ENCODE assay signal across 8 cellular contexts in genomic region chr2:85741811-85742507, GRCh38. TPM values are rescaled to one million over a fixed set of nuclear protein-coding genes. Genes with fewer than 3 reads are reported as not detected.
A peak's percentile ranks its signal among the peaks of the same experiment; 100 is the strongest.
DNase-seq lines count a peak whose midpoint lies in the region; FAIRE-seq and TF ChIP-seq lines count a peak whose summit lies in the region.

No MANE protein-coding gene starts in this region.

- no peak overlapping the region for H3K27ac Mint-ChIP-seq in activated T-helper 2 cell treated with anti-CD3 and anti-CD28 coated beads, Interferon-gamma antibody, Interleukin-2, Interleukin-4, amounts not matched to agents 10 μg/mL and 5 μg/mL and 100 μg/mL, durations not matched to agents 14 hours and 24 hours and 36 hours

- CTCF ChIA-PET in endothelial cell of umbilical vein (lab: Charles Lee): interaction anchor here (0.9 to 3.6 kb wide), 17 partner anchors 10 to 147 kb away, joined by 3 to 32 read pairs (median 6); partner anchors contain the start of gene ATOH8

- H3K4me3 ChIP-seq in endothelial cell of umbilical vein (replicated peaks in 1 of 3; ENCODE audit: insufficient read depth in 1 of 3, low read depth in 1 of 3, low read length in 3 of 3) (peak overlapping the region in 1 of 3 experiments; percentile 3), mucosa of stomach (ENCODE audit: low read length) (no peak overlapping the region)

- BruUV-seq in endothelial cell of umbilical vein (replicated peaks; lab: Mats Ljungman, UMichigan): no TSS peak

- no peak for TF ChIP-seq CTCF in endothelial cell of umbilical vein (IDR thresholded peaks at IDR 0.05; ENCODE audit: extremely low read depth in 1 of 2, insufficient read depth in 1 of 2, low read depth in 1 of 2, low read length in 2 of 2)

- peaks cover 4% of the 10 kb centered on the region for H3K4me1 Mint-ChIP-seq in activated T-helper 2 cell treated with anti-CD3 and anti-CD28 coated beads, Interferon-gamma antibody, Interleukin-2, Interleukin-4, amounts not matched to agents 10 μg/mL and 5 μg/mL and 100 μg/mL, durations not matched to agents 14 hours and 24 hours and 36 hours (ENCODE audit: low read depth)

- no peaks in the 10 kb centered on the region for H3K79me2 ChIP-seq in endothelial cell of umbilical vein (ENCODE audit: control insufficient read depth, insufficient read depth, low read length)

- peaks cover 67% of the 10 kb centered on the region for H3K27me3 Mint-ChIP-seq in activated T-helper 2 cell treated with anti-CD3 and anti-CD28 coated beads, Interferon-gamma antibody, Interleukin-2, Interleukin-4, amounts not matched to agents 10 μg/mL and 5 μg/mL and 100 μg/mL, durations not matched to agents 14 hours and 24 hours and 36 hours (ENCODE audit: low read depth)

- POLR2A ChIA-PET in endothelial cell of umbilical vein (lab: Charles Lee): interaction anchor here (2.0 to 2.2 kb wide), 2 partner anchors 12 to 30 kb away, joined by 5 to 14 read pairs; partner anchors contain the start of gene ATOH8

- H3K9ac ChIP-seq in endothelial cell of umbilical vein (replicated peaks; ENCODE audit: extremely low read depth, insufficient read depth, low read length) (peak overlapping the region; percentile 90), mucosa of stomach (ENCODE audit: low read length) (peak overlapping the region; percentile 73)

- no peak for FAIRE-seq in endothelial cell of umbilical vein (lab: Jason Lieb, UNC)

- no peak for TF ChIP-seq POLR2A in endothelial cell of umbilical vein (IDR thresholded peaks at IDR 0.05; ENCODE audit: low read depth, low read length)

- no peak overlapping the region for H3K4me3 Mint-ChIP-seq in activated T-helper 2 cell treated with anti-CD3 and anti-CD28 coated beads, Interferon-gamma antibody, Interleukin-2, Interleukin-4, amounts not matched to agents 10 μg/mL and 5 μg/mL and 100 μg/mL, durations not matched to agents 14 hours and 24 hours and 36 hours (ENCODE audit: low read depth)

- DNase-seq in COLO829 (ENCODE audit: low spot score): peak; percentile 72
- peak; percentile 53 for DNase-seq in NCI-H510A treated with DMSO at 0.1 percent for 48 hours (lab: John Stamatoyannopoulos, UW)
- DNase-seq in endothelial cell of umbilical vein (ENCODE audit: low read depth, low spot score): peak; percentile 87
- DNase-seq in activated T-helper 2 cell treated with anti-CD3 and anti-CD28 coated beads, Interferon-gamma antibody, Interleukin-2, Interleukin-4, amounts not matched to agents 10 μg/mL and 5 μg/mL and 100 μg/mL, durations not matched to agents 14 hours and 24 hours and 36 hours (ENCODE audit: low spot score): no peak
- no peak for DNase-seq in NAMALWA (ENCODE audit: low spot score)
- no peak for DNase-seq in LoVo (ENCODE audit: low spot score)
- DNase-seq in GF-D8 (lab: John Stamatoyannopoulos, UW): no peak

- H3K9me3 Mint-ChIP-seq in activated T-helper 2 cell treated with anti-CD3 and anti-CD28 coated beads, Interferon-gamma antibody, Interleukin-2, Interleukin-4, amounts not matched to agents 10 μg/mL and 5 μg/mL and 100 μg/mL, durations not matched to agents 14 hours and 24 hours and 36 hours: no peaks in the 10 kb centered on the region

- H3K36me3 Mint-ChIP-seq in activated T-helper 2 cell treated with anti-CD3 and anti-CD28 coated beads, Interferon-gamma antibody, Interleukin-2, Interleukin-4, amounts not matched to agents 10 μg/mL and 5 μg/mL and 100 μg/mL, durations not matched to agents 14 hours and 24 hours and 36 hours (ENCODE audit: low read depth): no peaks in the 10 kb centered on the region

- peak overlapping the region; percentile 97 for H3K27ac ChIP-seq in endothelial cell of umbilical vein (ENCODE audit: insufficient read depth, low read depth, low read length)

- peaks cover 30% of the 10 kb centered on the region for H3K4me1 ChIP-seq in endothelial cell of umbilical vein (ENCODE audit: control insufficient read depth, extremely low read depth, insufficient read depth, low read length)
- peaks cover 46% of the 10 kb centered on the region for H3K4me1 ChIP-seq in mucosa of stomach (ENCODE audit: control insufficient read depth, insufficient read depth, low read length)

- peak overlapping the region; percentile 0 for H2AFZ ChIP-seq in endothelial cell of umbilical vein (ENCODE audit: low read depth, low read length)

- H3K27me3 ChIP-seq in endothelial cell of umbilical vein (ENCODE audit: control insufficient read depth in 2 of 2, insufficient read depth in 2 of 2, low read length in 2 of 2) (no peaks in the 10 kb centered on the region), mucosa of stomach (ENCODE audit: control insufficient read depth, insufficient read depth, low read length) (no peaks in the 10 kb centered on the region)

- no peaks in the 10 kb centered on the region for H3K9me1 ChIP-seq in endothelial cell of umbilical vein (replicated peaks; ENCODE audit: control insufficient read depth, extremely low read depth, insufficient read depth, low read length)

- dilution Hi-C loops in endothelial cell of umbilical vein (cut with MboI; ENCODE audit: extremely low pct_ligation_motif_present, low sequenced_read_pairs): no loop called here

- H3K9me3 ChIP-seq in endothelial cell of umbilical vein (replicated peaks; ENCODE audit: control insufficient read depth, insufficient read depth, low read length) (no peaks in the 10 kb centered on the region), mucosa of stomach (ENCODE audit: control insufficient read depth, low read length) (no peaks in the 10 kb centered on the region)

- H4K20me1 ChIP-seq in endothelial cell of umbilical vein (replicated peaks; ENCODE audit: control insufficient read depth, extremely low read depth, insufficient read depth, low read length): no peaks in the 10 kb centered on the region

- H3K36me3 ChIP-seq in endothelial cell of umbilical vein (ENCODE audit: control insufficient read depth in 2 of 2, extremely low read depth in 1 of 2, insufficient read depth in 2 of 2, low read length in 2 of 2) (no peaks in the 10 kb centered on the region), mucosa of stomach (ENCODE audit: control insufficient read depth, insufficient read depth, low read length) (no peaks in the 10 kb centered on the region)

- H3K4me2 ChIP-seq in endothelial cell of umbilical vein (ENCODE audit: insufficient read depth, low read length): peak overlapping the region; percentile 18

- intact Hi-C loops in endothelial cell of umbilical vein (cut with micrococcal nuclease): loop anchor here (1.0 kb wide), 3 partner anchors 8 to 30 kb away; no protein-coding TSS in a partner anchor
- intact Hi-C loops in activated T-helper 2 cell treated with anti-CD3 and anti-CD28 coated beads, Interferon-gamma antibody, Interleukin-2, Interleukin-4, amounts not matched to agents 10 μg/mL and 5 μg/mL and 100 μg/mL, durations not matched to agents 14 hours and 24 hours and 36 hours (cut with micrococcal nuclease): no loop called here

TF ChIP-seq in endothelial cell of umbilical vein, 7 proteins besides CTCF, POLR2A, EP300 and RAD21:
- TF ChIP-seq GATA2 (IDR thresholded peaks at IDR 0.05; ENCODE audit: insufficient read depth, insufficient read length, low read depth, low read length) (no peak), POLR2AphosphoS5 (IDR thresholded peaks at IDR 0.05; ENCODE audit: insufficient read depth, low read depth, low read length) (no peak), FOS (IDR thresholded peaks at IDR 0.05; ENCODE audit: borderline replicate concordance, insufficient read depth, low read length) (no peak), JUN (IDR thresholded peaks at IDR 0.05; ENCODE audit: borderline replicate concordance, insufficient read depth, insufficient read length, low read depth) (no peak), MYC (IDR thresholded peaks at IDR 0.05; ENCODE audit: low read depth, low read length) (no peak), EZH2 (IDR thresholded peaks at IDR 0.05; ENCODE audit: borderline replicate concordance, low read depth, low read length, severe bottlenecking) (no peak), MAX (IDR thresholded peaks at IDR 0.05; ENCODE audit: insufficient read depth, insufficient read length) (no peak)

RNA-seq across cellular contexts. Expression of gene ATOH8, which starts 11.8 kb away (rescaled TPM):
- 12.7 and 12.8 TPM in 2 replicates for total RNA-seq in endothelial cell of umbilical vein
- 10.3 and 13.8 TPM in 2 replicates for polyA plus RNA-seq in endothelial cell of umbilical vein
- 8.9 and 11.0 TPM in 2 replicates for polyA plus RNA-seq in endothelial cell of umbilical vein (2011; cell fraction: cytosol; rRNA removed)
- polyA plus RNA-seq in endothelial cell of umbilical vein (2011; cell fraction: nucleus; rRNA removed): 9.6 and 9.7 TPM in 2 replicates
- 12.4 and 23.6 TPM in 2 replicates for polyA plus RNA-seq in endothelial cell of umbilical vein (2012)
- 10.8 and 11.7 TPM in 2 replicates for polyA minus RNA-seq in endothelial cell of umbilical vein
- polyA minus RNA-seq in endothelial cell of umbilical vein (2011; cell fraction: cytosol; rRNA and poly(A)+ RNA removed): 7.1 TPM
- polyA minus RNA-seq in endothelial cell of umbilical vein (2011; cell fraction: nucleus; rRNA and poly(A)+ RNA removed): 11.9 and 15.4 TPM in 2 replicates
- 0.07 and 0.11 TPM in 2 replicates for total RNA-seq in activated T-helper 2 cell treated with anti-CD3 and anti-CD28 coated beads, Interferon-gamma antibody, Interleukin-2, Interleukin-4, amounts not matched to agents 10 μg/mL and 5 μg/mL and 100 μg/mL, durations not matched to agents 14 hours and 24 hours and 36 hours

RNA-seq across cellular contexts. Expression of gene GNLY, which starts 47.8 kb away (rescaled TPM):
- total RNA-seq in endothelial cell of umbilical vein: not detected in 2 replicates
- not detected in 2 replicates for polyA plus RNA-seq in endothelial cell of umbilical vein
- not detected in 2 replicates for polyA plus RNA-seq in endothelial cell of umbilical vein (2011; cell fraction: cytosol; rRNA removed)
- 0.28 TPM in 1 of 2 replicates, not detected in the other for polyA plus RNA-seq in endothelial cell of umbilical vein (2011; cell fraction: nucleus; rRNA removed)
- polyA plus RNA-seq in endothelial cell of umbilical vein (2012): not detected in 2 replicates
- not detected in 2 replicates for polyA minus RNA-seq in endothelial cell of umbilical vein
- not detected for polyA minus RNA-seq in endothelial cell of umbilical vein (2011; cell fraction: cytosol; rRNA and poly(A)+ RNA removed)
- not detected in 2 replicates for polyA minus RNA-seq in endothelial cell of umbilical vein (2011; cell fraction: nucleus; rRNA and poly(A)+ RNA removed)
- total RNA-seq in activated T-helper 2 cell treated with anti-CD3 and anti-CD28 coated beads, Interferon-gamma antibody, Interleukin-2, Interleukin-4, amounts not matched to agents 10 μg/mL and 5 μg/mL and 100 μg/mL, durations not matched to agents 14 hours and 24 hours and 36 hours: 21.9 and 23.5 TPM in 2 replicates

Comparison
In these comparisons a context has a peak if more than half of its experiments do, and no peak if none do; other contexts are left out.
1. DNase-seq: peak in COLO829 (single experiment), NCI-H510A treated with DMSO at 0.1 percent for 48 hours (single experiment) and endothelial cell of umbilical vein (single experiment); none in activated T-helper 2 cell treated with anti-CD3 and anti-CD28 coated beads, Interferon-gamma antibody, Interleukin-2, Interleukin-4, amounts not matched to agents 10 μg/mL and 5 μg/mL and 100 μg/mL, durations not matched to agents 14 hours and 24 hours and 36 hours (single experiment), NAMALWA (single experiment), LoVo (single experiment) and GF-D8 (single experiment).
2. RNA of gene ATOH8, which starts 11.8 kb away (total RNA-seq): 12.7 to 12.8 TPM in endothelial cell of umbilical vein; 0.07 to 0.11 TPM in activated T-helper 2 cell treated with anti-CD3 and anti-CD28 coated beads, Interferon-gamma antibody, Interleukin-2, Interleukin-4, amounts not matched to agents 10 μg/mL and 5 μg/mL and 100 μg/mL, durations not matched to agents 14 hours and 24 hours and 36 hours; every median in the first group is over 10 times any median in the second.
3. RNA of gene GNLY, which starts 47.8 kb away (total RNA-seq): 21.9 to 23.5 TPM in activated T-helper 2 cell treated with anti-CD3 and anti-CD28 coated beads, Interferon-gamma antibody, Interleukin-2, Interleukin-4, amounts not matched to agents 10 μg/mL and 5 μg/mL and 100 μg/mL, durations not matched to agents 14 hours and 24 hours and 36 hours; not detected in endothelial cell of umbilical vein; every median in the first group is over 10 times any median in the second.